In the genomic region with DNA sequence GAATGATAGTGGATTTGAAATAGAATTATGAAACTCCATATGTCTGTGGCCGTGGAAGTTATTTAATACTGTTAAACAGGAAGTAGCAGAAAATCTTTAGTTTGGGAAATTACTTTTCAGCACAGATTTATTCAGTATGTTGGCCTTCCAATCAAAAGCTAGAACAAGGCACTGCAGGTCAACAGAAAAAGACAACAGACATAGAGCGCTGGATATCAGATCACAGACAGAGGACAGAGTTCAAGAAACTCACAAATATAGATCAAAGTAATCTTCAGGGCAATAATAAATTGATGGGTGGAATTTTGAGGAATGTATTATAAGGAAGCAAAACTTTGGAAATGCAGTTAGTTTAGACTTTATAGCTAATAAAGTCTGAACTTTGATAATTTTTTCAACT, we compare ENCODE assay signal across 29 cellular contexts.
"Had no signal": no experiment of that assay in that cellular context is flagged by ENCODE, and none has a peak within 500 bp of the region (broad histone marks: within the 10 kb centered on the region; RNA-seq: fewer than 3 reads in every experiment).

No MANE protein-coding gene starts in this region.

- ATAC-seq: naive thymus-derived CD4-positive, alpha-beta T cell; natural killer cell; psoas muscle; right cardiac atrium; sciatic nerve; stimulated activated effector memory CD8-positive, alpha-beta T cell treated with anti-CD3 and anti-CD28 coated beads, Interleukin-12 subunit alpha, Interleukin-12 subunit beta, amount 100 ng/mL, for 72 hours; stimulated activated naive B cell treated with anti-CD40 and anti-IgM and Interleukin-4, amounts not matched to agents 10 μg/mL and 1 μg/mL and 100 μg/mL, for 72 hours; upper lobe of right lung had no signal

- H3K9ac ChIP-seq: neural progenitor cell, parathyroid adenoma had no signal

- H3K4me1 Mint-ChIP-seq: naive thymus-derived CD4-positive, alpha-beta T cell; natural killer cell; nephron; stimulated activated effector memory CD8-positive, alpha-beta T cell treated with anti-CD3 and anti-CD28 coated beads, Interleukin-12 subunit alpha, Interleukin-12 subunit beta, amount 100 ng/mL, for 72 hours; stimulated activated naive B cell treated with anti-CD40 and anti-IgM and Interleukin-4, amounts not matched to agents 10 μg/mL and 1 μg/mL and 100 μg/mL, for 72 hours had no signal

- H3K9me3 Mint-ChIP-seq: stimulated activated effector memory CD8-positive, alpha-beta T cell treated with anti-CD3 and anti-CD28 coated beads, Interleukin-12 subunit alpha, Interleukin-12 subunit beta, amount 100 ng/mL, for 72 hours; stimulated activated naive B cell treated with anti-CD40 and anti-IgM and Interleukin-4, amounts not matched to agents 10 μg/mL and 1 μg/mL and 100 μg/mL, for 72 hours; stimulated activated naive CD8-positive, alpha-beta T cell treated with anti-CD3 and anti-CD28 coated beads, Interleukin-15, Interleukin-2, amounts not matched to agents 100 ng/mL and 50 ng/mL, for 24 hours; type B pancreatic cell had no signal

- DNase-seq: naive thymus-derived CD4-positive, alpha-beta T cell; natural killer cell; occipital lobe; ovary; posterior cingulate gyrus; psoas muscle; right cardiac atrium; stimulated activated CD4-positive, alpha-beta T cell treated with anti-CD3 and anti-CD28 coated beads, Interleukin-15, amount 100 ng/mL, for 24 hours; stimulated activated CD4-positive, alpha-beta T cell treated with anti-CD3 and anti-CD28 coated beads, Interleukin-2, amount 100 ng/mL, for 24 hours; stimulated activated CD4-positive, alpha-beta T cell treated with anti-CD3 and anti-CD28 coated beads, Interleukin-2, amount 100 ng/mL, for 48 hours; stimulated activated CD4-positive, alpha-beta T cell treated with anti-CD3 and anti-CD28 coated beads, Interleukin-4, amount 100 ng/mL, for 24 hours; stimulated activated naive B cell treated with anti-CD40 and anti-IgM and Interleukin-4, amounts not matched to agents 10 μg/mL and 1 μg/mL and 100 μg/mL, for 72 hours; stimulated activated naive CD4-positive, alpha-beta T cell treated with Interleukin-2 at 50 U/mL for 16 hours; stomach; testis; tibial artery; transverse colon; upper lobe of right lung; uterus had no signal

- H3K27me3 Mint-ChIP-seq: stimulated activated naive B cell treated with anti-CD40 and anti-IgM and Interleukin-4, amounts not matched to agents 10 μg/mL and 1 μg/mL and 100 μg/mL, for 72 hours; type B pancreatic cell had no signal

- H3K27me3 ChIP-seq: neural progenitor cell, ovary, stomach, suprapubic skin, testis, tibial artery, transverse colon, upper lobe of right lung, uterus had no signal

- H3K36me3 ChIP-seq: neural progenitor cell, ovary, stomach, suprapubic skin, tibial artery, transverse colon, upper lobe of right lung, uterus had no signal

- H3K4me3 ChIP-seq: neural progenitor cell, ovary, psoas muscle, skin epidermis, stomach, suprapubic skin, testis, tibial artery, transverse colon, upper lobe of right lung, uterus had no signal

- H3K4me1 ChIP-seq: neural progenitor cell, parathyroid adenoma, psoas muscle, stomach, suprapubic skin, testis, tibial artery, transverse colon, upper lobe of right lung, uterus had no signal

- H3K9me3 ChIP-seq: ovary, psoas muscle, stomach, suprapubic skin, testis, tibial artery, transverse colon, upper lobe of right lung, uterus had no signal

- H3K36me3 Mint-ChIP-seq: naive thymus-derived CD4-positive, alpha-beta T cell; natural killer cell; neural progenitor cell; stimulated activated effector memory CD8-positive, alpha-beta T cell treated with anti-CD3 and anti-CD28 coated beads, Interleukin-12 subunit alpha, Interleukin-12 subunit beta, amount 100 ng/mL, for 72 hours; stimulated activated naive B cell treated with anti-CD40 and anti-IgM and Interleukin-4, amounts not matched to agents 10 μg/mL and 1 μg/mL and 100 μg/mL, for 72 hours; type B pancreatic cell had no signal

- H3K27ac Mint-ChIP-seq: naive thymus-derived CD4-positive, alpha-beta T cell; natural killer cell; nephron; neural progenitor cell; progenitor cell of endocrine pancreas; stimulated activated effector memory CD8-positive, alpha-beta T cell treated with anti-CD3 and anti-CD28 coated beads, Interleukin-12 subunit alpha, Interleukin-12 subunit beta, amount 100 ng/mL, for 72 hours; stimulated activated naive B cell treated with anti-CD40 and anti-IgM and Interleukin-4, amounts not matched to agents 10 μg/mL and 1 μg/mL and 100 μg/mL, for 72 hours; stimulated activated naive CD8-positive, alpha-beta T cell treated with anti-CD3 and anti-CD28 coated beads, Interleukin-15, Interleukin-2, amounts not matched to agents 100 ng/mL and 50 ng/mL, for 24 hours; type B pancreatic cell had no signal

- H3K4me3 Mint-ChIP-seq: naive thymus-derived CD4-positive, alpha-beta T cell; natural killer cell; nephron; neural progenitor cell; stimulated activated effector memory CD8-positive, alpha-beta T cell treated with anti-CD3 and anti-CD28 coated beads, Interleukin-12 subunit alpha, Interleukin-12 subunit beta, amount 100 ng/mL, for 72 hours; stimulated activated naive B cell treated with anti-CD40 and anti-IgM and Interleukin-4, amounts not matched to agents 10 μg/mL and 1 μg/mL and 100 μg/mL, for 72 hours; stimulated activated naive CD8-positive, alpha-beta T cell treated with anti-CD3 and anti-CD28 coated beads, Interleukin-15, Interleukin-2, amounts not matched to agents 100 ng/mL and 50 ng/mL, for 24 hours; type B pancreatic cell had no signal

- H3K27ac ChIP-seq: neural progenitor cell, ovary, parathyroid adenoma, psoas muscle, skin epidermis, stomach, suprapubic skin, testis, tibial artery, transverse colon, upper lobe of right lung, uterus had no signal
